8 cellular contexts compared by ENCODE assay signal in the genomic region with DNA sequence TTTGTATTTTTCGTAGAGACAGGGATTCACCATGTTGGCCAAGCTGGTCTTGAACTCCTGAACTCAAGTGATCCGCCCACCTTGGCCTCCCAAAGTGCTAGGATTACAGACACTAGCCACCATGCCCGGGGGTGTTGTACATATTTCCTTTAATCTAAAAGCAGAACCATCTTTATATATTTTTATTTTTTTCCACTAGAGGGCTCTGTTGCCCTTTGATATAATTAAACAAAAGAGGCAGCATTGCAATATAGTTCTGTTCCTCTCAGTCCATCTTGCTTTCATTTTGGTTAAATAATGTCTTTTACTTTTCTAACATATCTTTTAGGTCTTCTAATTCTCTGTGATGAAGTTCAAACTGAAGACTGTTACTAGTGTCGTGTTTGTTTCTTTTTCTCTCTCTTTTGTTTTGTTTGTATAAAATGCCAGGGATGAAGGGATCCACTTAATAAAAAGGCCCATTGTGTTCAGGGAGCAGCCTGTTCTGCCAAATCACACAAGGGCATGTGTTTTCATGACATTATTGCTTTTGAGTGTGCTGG. TPM values are rescaled to one million over a fixed set of nuclear protein-coding genes. Genes with fewer than 3 reads are reported as not detected.
DNase-seq lines count a peak whose midpoint lies in the region; ATAC-seq and FAIRE-seq lines count a peak whose summit lies in the region.

No MANE protein-coding gene starts in this region.

- intact Hi-C loops in left cardiac atrium (cut with DNase I) (loop anchor here in 1 of 2 donors (5.0 to 10.0 kb wide), 2 partner anchors 114 to 1482 kb away; a partner anchor contains a TSS), sciatic nerve (cut with DNase I) (no loop called here)

- peak; percentile 8 for FAIRE-seq in GM19239 (lab: Jason Lieb, UNC)

- peak; percentile 79 for DNase-seq in DMS114 treated with DMSO at 0.1 percent for 48 hours (lab: John Stamatoyannopoulos, UW; ENCODE audit: unreplicated experiment)
- DNase-seq in GM19239 (ENCODE audit: insufficient read length, low spot score) = peak; percentile 22
- DNase-seq in NCI-H748 (lab: John Stamatoyannopoulos, UW; ENCODE audit: unreplicated experiment) = peak; percentile 64
- DNase-seq in amniotic stem cell (lab: John Stamatoyannopoulos, UW) = peak; percentile 5
- no peak for DNase-seq in left cardiac atrium
- no peak for DNase-seq in sciatic nerve (ENCODE audit: low spot score)
- no peak for DNase-seq in HK-2 (ENCODE audit: unreplicated experiment)

- ATAC-seq in HG03460 (IDR thresholded peaks at IDR 0.05; ENCODE audit: unreplicated experiment) (peak; percentile 93), left cardiac atrium (peak; percentile 68 to 84), sciatic nerve (peak; percentile 82)

RNA-seq across cellular contexts. Expression of a gene that starts 23.4 kb away (rescaled TPM):
- total RNA-seq in left cardiac atrium (1 to 10 TPM; 7.6 to 8.6 TPM), sciatic nerve (30.7 TPM)

Comparison
In these comparisons a context has a peak if more than half of its experiments do, and no peak if none do; other contexts are left out.
1. DNase-seq: peak in DMS114 treated with DMSO at 0.1 percent for 48 hours (single experiment), GM19239 (single experiment), NCI-H748 (single experiment) and amniotic stem cell (single experiment); none in left cardiac atrium (single experiment), sciatic nerve (single experiment) and HK-2 (single experiment).
2. Peak in every context shown above with its lines, with median percentiles within 50 percentile points of each other: ATAC-seq.